Comparison of ENCODE assay signal across 23 cellular contexts in genomic region chr2:173232956-173233744, GRCh38.
A peak's percentile ranks its signal among the peaks of the same experiment; 100 is the strongest.
DNase-seq lines count a peak whose midpoint lies in the region; ATAC-seq and TF ChIP-seq lines count a peak whose summit lies in the region.
"Had no signal": no experiment of that assay in that cellular context is flagged by ENCODE, and none has a peak within 500 bp of the region (broad histone marks: within the 10 kb centered on the region; RNA-seq: fewer than 3 reads in every experiment).

No MANE protein-coding gene starts in this region.

- H3K9me3 ChIP-seq in Loucy (ENCODE audit: insufficient read depth, low read depth, low read length), result no peaks in the 10 kb centered on the region
- H3K9me3 ChIP-seq in CD4-positive, alpha-beta T cell (ENCODE audit: control insufficient read depth, low read length), result no peaks in the 10 kb centered on the region
- H3K9me3 ChIP-seq: breast epithelium, HAP-1, lower lobe of right lung, mucosa of descending colon, upper lobe of right lung had no signal

- CTCF ChIA-PET in CD4-positive, alpha-beta T cell (lab: Charles Lee), result no interaction called here

- no peaks in the 10 kb centered on the region for H3K36me3 ChIP-seq in Loucy (ENCODE audit: insufficient read depth, low read length)
- H3K36me3 ChIP-seq: breast epithelium had no signal

- H3K4me2 ChIP-seq in Loucy (ENCODE audit: low read depth, low read length, poor library complexity, severe bottlenecking), result peak overlapping the region; percentile 29

- H3K4me3 ChIP-seq in AG10803 (ENCODE audit: low read length), result no peak overlapping the region
- H3K4me3 ChIP-seq in Loucy (ENCODE audit: low read length, poor library complexity, severe bottlenecking), result no peak overlapping the region
- H3K4me3 ChIP-seq: breast epithelium, coronary artery, HAP-1, lower lobe of right lung, mucosa of descending colon, upper lobe of right lung had no signal

- H3K27me3 Mint-ChIP-seq in CD4-positive, alpha-beta T cell, result peaks cover 3% of the 10 kb centered on the region
- H3K27me3 Mint-ChIP-seq: effector memory CD8-positive, alpha-beta T cell had no signal

- no peak overlapping the region for H3K27ac Mint-ChIP-seq in CD4-positive, alpha-beta T cell
- H3K27ac Mint-ChIP-seq: activated CD4-positive, alpha-beta T cell treated with anti-CD3 and anti-CD28 coated beads, Interleukin-2, amount 10 ng/mL, durations not matched to agents 7 days and 5 days; activated naive CD8-positive, alpha-beta T cell treated with anti-CD3 and anti-CD28 coated beads, Interleukin-2, amount 10 ng/mL, durations not matched to agents 7 days and 5 days; effector memory CD8-positive, alpha-beta T cell had no signal

- no peaks in the 10 kb centered on the region for H3K27me3 ChIP-seq in Loucy (ENCODE audit: insufficient read depth, low read length, poor library complexity, severe bottlenecking)
- H3K27me3 ChIP-seq in CD4-positive, alpha-beta T cell (ENCODE audit: control insufficient read depth, insufficient read depth, low read length), result no peaks in the 10 kb centered on the region
- H3K27me3 ChIP-seq: breast epithelium, upper lobe of right lung had no signal

- H3K36me3 Mint-ChIP-seq in CD4-positive, alpha-beta T cell (ENCODE audit: low read depth), result no peaks in the 10 kb centered on the region

- POLR2A ChIA-PET in CD4-positive, alpha-beta T cell (lab: Charles Lee), result no interaction called here

- H3K4me1 ChIP-seq in Loucy (ENCODE audit: insufficient read depth, low read length, poor library complexity, severe bottlenecking), result peaks cover 6% of the 10 kb centered on the region
- H3K4me1 ChIP-seq: breast epithelium, HAP-1 had no signal

- DNase-seq in AG10803 (ENCODE audit: low read depth), result peak; percentile 24
- DNase-seq in astrocyte of the hippocampus (ENCODE audit: low read depth, low spot score), result peak; percentile 76
- peak; percentile 28 for DNase-seq in iris pigment epithelial cell (ENCODE audit: low read depth)
- no peak for DNase-seq in stimulated activated CD4-positive, alpha-beta T cell treated with anti-CD3 and anti-CD28 coated beads, Interleukin-15, amount 100 ng/mL, for 24 hours
- no peak for DNase-seq in NCI-H2107 (lab: John Stamatoyannopoulos, UW)
- no peak for DNase-seq in CD4-positive, alpha-beta T cell
- DNase-seq: activated CD4-positive, alpha-beta T cell treated with anti-CD3 and anti-CD28 coated beads, Interleukin-2, amount 10 ng/mL, durations not matched to agents 7 days and 5 days; activated naive CD8-positive, alpha-beta T cell treated with anti-CD3 and anti-CD28 coated beads, Interleukin-2, amount 10 ng/mL, durations not matched to agents 7 days and 5 days; DMS53; effector memory CD8-positive, alpha-beta T cell; GF-D8; lower lobe of right lung; mucosa of descending colon; NCI-H1092 treated with DMSO at 0.1 percent for 48 hours; NCI-H187 treated with DMSO at 0.1 percent for 48 hours; RPMI8226; upper lobe of right lung had no signal

- H3K9me2 ChIP-seq in Loucy (replicated peaks; ENCODE audit: low read depth, low read length), result no peaks in the 10 kb centered on the region

- no peak for ATAC-seq in GM18907 (IDR thresholded peaks at IDR 0.05; ENCODE audit: unreplicated experiment)
- ATAC-seq in CD4-positive, alpha-beta T cell (ENCODE audit: poor library complexity), result no peak
- ATAC-seq: effector memory CD8-positive, alpha-beta T cell; esophagus mucosa; lower lobe of right lung; mucosa of descending colon; upper lobe of right lung had no signal

- no peak for TF ChIP-seq CTCF in AG10803 (conservative IDR thresholded peaks at IDR 0.05; ENCODE audit: low read length)
- TF ChIP-seq CTCF in Loucy (conservative IDR thresholded peaks at IDR 0.05; ENCODE audit: low read length), result no peak
- no peak for TF ChIP-seq CTCF in CD4-positive, alpha-beta T cell (IDR thresholded peaks at IDR 0.05)

- no peaks in the 10 kb centered on the region for H3K79me2 ChIP-seq in Loucy (ENCODE audit: insufficient read depth, low read length)

- no peak overlapping the region for H2AFZ ChIP-seq in Loucy (ENCODE audit: low read length)

- no peaks in the 10 kb centered on the region for H4K20me1 ChIP-seq in Loucy (ENCODE audit: insufficient read depth, low read length, poor library complexity, severe bottlenecking)

- H3K4me3 Mint-ChIP-seq in CD4-positive, alpha-beta T cell, result no peak overlapping the region
- H3K4me3 Mint-ChIP-seq: activated CD4-positive, alpha-beta T cell treated with anti-CD3 and anti-CD28 coated beads, Interleukin-2, amount 10 ng/mL, durations not matched to agents 7 days and 5 days; activated naive CD8-positive, alpha-beta T cell treated with anti-CD3 and anti-CD28 coated beads, Interleukin-2, amount 10 ng/mL, durations not matched to agents 7 days and 5 days; effector memory CD8-positive, alpha-beta T cell had no signal

- no peak overlapping the region for H3K9ac ChIP-seq in Loucy (ENCODE audit: low read depth, low read length, poor library complexity, severe bottlenecking)

- intact Hi-C loops in CD4-positive, alpha-beta T cell (cut with DNase I, micrococcal nuclease), result no loop called here

- H3K4me1 Mint-ChIP-seq in CD4-positive, alpha-beta T cell (ENCODE audit: low read depth), result peaks cover 9% of the 10 kb centered on the region

- H3K9me3 Mint-ChIP-seq in CD4-positive, alpha-beta T cell, result no peaks in the 10 kb centered on the region
- H3K9me3 Mint-ChIP-seq: activated CD4-positive, alpha-beta T cell treated with anti-CD3 and anti-CD28 coated beads, Interleukin-2, amount 10 ng/mL, durations not matched to agents 7 days and 5 days; activated naive CD8-positive, alpha-beta T cell treated with anti-CD3 and anti-CD28 coated beads, Interleukin-2, amount 10 ng/mL, durations not matched to agents 7 days and 5 days; effector memory CD8-positive, alpha-beta T cell had no signal

- no peaks in the 10 kb centered on the region for H3F3A ChIP-seq in Loucy (ENCODE audit: low read depth)

- no peak overlapping the region for H3K27ac ChIP-seq in CD4-positive, alpha-beta T cell (ENCODE audit: low read depth, low read length)
- H3K27ac ChIP-seq: breast epithelium, coronary artery, lower lobe of right lung, upper lobe of right lung had no signal

Comparison
In these comparisons a context has a peak if more than half of its experiments do, and no peak if none do; other contexts are left out.
1. DNase-seq: peak in AG10803 (single experiment), astrocyte of the hippocampus (single experiment) and iris pigment epithelial cell (single experiment); none in stimulated activated CD4-positive, alpha-beta T cell treated with anti-CD3 and anti-CD28 coated beads, Interleukin-15, amount 100 ng/mL, for 24 hours (single experiment), NCI-H2107 (single experiment) and CD4-positive, alpha-beta T cell (0 of 10).